In genomic region chr1:198778049-198778448, GRCh38 we compare ENCODE assay signal across 1 cellular context.
TF ChIP-seq lines count a peak whose summit lies in the region.

No MANE protein-coding gene starts in this region.

TF ChIP-seq in WTC11, 78 proteins besides CTCF, POLR2A, EP300 and RAD21 (continued from another document):
- TF ChIP-seq ZBTB43 (CRISPR knock-in tag; IDR thresholded peaks at IDR 0.05): no peak
- no peak for TF ChIP-seq ERG (CRISPR knock-in tag; IDR thresholded peaks at IDR 0.05)
- no peak for TF ChIP-seq CREM (CRISPR knock-in tag; IDR thresholded peaks at IDR 0.05)
- TF ChIP-seq ZNF423 (CRISPR knock-in tag; IDR thresholded peaks at IDR 0.05): no peak
- no peak for TF ChIP-seq FOXJ3 (CRISPR knock-in tag; IDR thresholded peaks at IDR 0.05; ENCODE audit: borderline replicate concordance)
- no peak for TF ChIP-seq IRF2 (CRISPR knock-in tag; IDR thresholded peaks at IDR 0.05; ENCODE audit: borderline replicate concordance, low read depth)
- TF ChIP-seq ZNF232 (CRISPR knock-in tag; IDR thresholded peaks at IDR 0.05): no peak
- TF ChIP-seq, protein P1, sequence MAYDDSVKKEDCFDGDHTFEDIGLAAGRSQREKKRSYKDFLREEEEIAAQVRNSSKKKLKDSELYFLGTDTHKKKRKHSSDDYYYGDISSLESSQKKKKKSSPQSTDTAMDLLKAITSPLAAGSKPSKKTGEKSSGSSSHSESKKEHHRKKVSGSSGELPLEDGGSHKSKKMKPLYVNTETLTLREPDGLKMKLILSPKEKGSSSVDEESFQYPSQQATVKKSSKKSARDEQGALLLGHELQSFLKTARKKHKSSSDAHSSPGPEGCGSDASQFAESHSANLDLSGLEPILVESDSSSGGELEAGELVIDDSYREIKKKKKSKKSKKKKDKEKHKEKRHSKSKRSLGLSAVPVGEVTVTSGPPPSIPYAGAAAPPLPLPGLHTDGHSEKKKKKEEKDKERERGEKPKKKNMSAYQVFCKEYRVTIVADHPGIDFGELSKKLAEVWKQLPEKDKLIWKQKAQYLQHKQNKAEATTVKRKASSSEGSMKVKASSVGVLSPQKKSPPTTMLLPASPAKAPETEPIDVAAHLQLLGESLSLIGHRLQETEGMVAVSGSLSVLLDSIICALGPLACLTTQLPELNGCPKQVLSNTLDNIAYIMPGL (CRISPR knock-in tag; IDR thresholded peaks at IDR 0.05): no peak
- TF ChIP-seq, protein P2, sequence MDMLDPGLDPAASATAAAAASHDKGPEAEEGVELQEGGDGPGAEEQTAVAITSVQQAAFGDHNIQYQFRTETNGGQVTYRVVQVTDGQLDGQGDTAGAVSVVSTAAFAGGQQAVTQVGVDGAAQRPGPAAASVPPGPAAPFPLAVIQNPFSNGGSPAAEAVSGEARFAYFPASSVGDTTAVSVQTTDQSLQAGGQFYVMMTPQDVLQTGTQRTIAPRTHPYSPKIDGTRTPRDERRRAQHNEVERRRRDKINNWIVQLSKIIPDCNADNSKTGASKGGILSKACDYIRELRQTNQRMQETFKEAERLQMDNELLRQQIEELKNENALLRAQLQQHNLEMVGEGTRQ (CRISPR knock-in tag; IDR thresholded peaks at IDR 0.05): no peak
TF ChIP-seq in WTC11: peak in this region for 0.
